In the genomic region with DNA sequence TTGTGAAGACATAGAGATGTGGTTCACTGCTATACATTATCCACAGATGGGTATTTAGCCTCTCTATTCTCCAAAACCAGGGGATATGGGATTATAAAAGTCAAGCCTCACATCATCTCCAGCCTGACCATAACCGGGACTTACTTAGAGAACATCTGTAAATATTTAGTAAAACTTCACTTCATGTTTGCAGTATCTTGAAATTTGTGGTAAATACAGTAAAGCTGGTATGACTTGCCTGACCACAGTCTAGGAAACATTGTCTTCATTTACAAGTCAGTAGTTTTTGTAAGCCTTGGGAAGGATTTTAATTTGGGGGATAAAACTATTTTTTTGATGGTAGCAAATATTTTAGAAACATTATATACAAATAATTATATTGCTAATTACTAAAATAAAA, we compare ENCODE assay signal across 24 cellular contexts.
"Had no signal": no experiment of that assay in that cellular context is flagged by ENCODE, and none has a peak within 500 bp of the region (broad histone marks: within the 10 kb centered on the region; RNA-seq: fewer than 3 reads in every experiment).

No MANE protein-coding gene starts in this region.

- H3K27me3 ChIP-seq: body of pancreas, hepatocyte, neural progenitor cell, sigmoid colon, testis, vagina had no signal

- H3K27ac ChIP-seq: body of pancreas, hepatocyte, neural progenitor cell, testis, vagina had no signal

- H3K9ac ChIP-seq: neural progenitor cell had no signal

- DNase-seq: activated CD4-positive, alpha-beta T cell treated with anti-CD3 and anti-CD28 coated beads, Interleukin-2, amount 50 U/mL, for 48 hours; activated CD8-positive, alpha-beta memory T cell treated with anti-CD3 and anti-CD28 coated beads, Interleukin-2, amount 50 U/mL, for 48 hours; activated naive CD4-positive, alpha-beta T cell treated with Interleukin-2 at 50 U/mL for 16 hours; activated naive CD8-positive, alpha-beta T cell treated with anti-CD3 and anti-CD28 coated beads for 36 hours; activated T-cell treated with anti-CD3 and anti-CD28 coated beads, Interleukin-2, amount 50 U/mL, for 4 hours; body of pancreas; effector memory CD4-positive, alpha-beta T cell; foreskin melanocyte; immature natural killer cell; kidney glomerular epithelial cell; left ventricle myocardium inferior; naive thymus-derived CD8-positive, alpha-beta T cell; posterior cingulate gyrus; sigmoid colon; stimulated activated CD4-positive, alpha-beta T cell treated with anti-CD3 and anti-CD28 coated beads, Interleukin-2, amount 100 ng/mL, for 48 hours; stimulated activated CD8-positive, alpha-beta memory T cell treated with anti-CD3 and anti-CD28 coated beads, Interleukin-4, amount 100 ng/mL, for 48 hours; stimulated activated naive B cell treated with anti-CD40 and anti-IgM and Interleukin-4, amounts not matched to agents 10 μg/mL and 1 μg/mL and 100 μg/mL, for 72 hours; T-helper 9 cell; testis had no signal

- H3K9me3 ChIP-seq: body of pancreas, left ventricle myocardium inferior, sigmoid colon, testis, vagina had no signal

- ATAC-seq: body of pancreas; esophagus mucosa; naive thymus-derived CD8-positive, alpha-beta T cell; stimulated activated naive B cell treated with anti-CD40 and anti-IgM and Interleukin-4, amounts not matched to agents 10 μg/mL and 1 μg/mL and 100 μg/mL, for 72 hours; WTC11 had no signal

- H3K36me3 ChIP-seq: left ventricle myocardium inferior, neural progenitor cell, sigmoid colon, vagina had no signal

- H3K4me3 ChIP-seq: body of pancreas, hepatocyte, left ventricle myocardium inferior, neural progenitor cell, sigmoid colon, testis, vagina had no signal

- H3K4me1 ChIP-seq: testis had no signal

- H2AFZ ChIP-seq: hepatocyte, neural progenitor cell had no signal

- H3K79me2 ChIP-seq: hepatocyte had no signal

- H3K4me2 ChIP-seq: hepatocyte, neural progenitor cell had no signal
